In genomic region chr7:157318015-157318706, GRCh38 we compare ENCODE assay signal across 8 cellular contexts. TPM values are rescaled to one million over a fixed set of nuclear protein-coding genes. Genes with fewer than 3 reads are reported as not detected.
DNase-seq lines count a peak whose midpoint lies in the region; ATAC-seq and TF ChIP-seq lines count a peak whose summit lies in the region.

No MANE protein-coding gene starts in this region.

- DNase-seq in AML-193 (lab: John Stamatoyannopoulos, UW) (peak; percentile 79 to 86), astrocyte of the spinal cord (ENCODE audit: low read depth, low spot score) (peak; percentile 22), sciatic nerve (ENCODE audit: low spot score) (no peak), PC-9 (no peak), NCI-H446 treated with DMSO at 0.1 percent for 48 hours (lab: John Stamatoyannopoulos, UW) (no peak)
- no peak for DNase-seq in naive thymus-derived CD8-positive, alpha-beta T cell

- TF ChIP-seq CTCF in astrocyte of the spinal cord (IDR thresholded peaks at IDR 0.05; ENCODE audit: low read depth, low read length) (no peak), PC-9 (conservative IDR thresholded peaks at IDR 0.05) (no peak)

- no peaks in the 10 kb centered on the region for H3K9me3 Mint-ChIP-seq in naive thymus-derived CD8-positive, alpha-beta T cell

- no peaks in the 10 kb centered on the region for H3K9me2 ChIP-seq in PC-9 (ENCODE audit: insufficient read depth)

- ATAC-seq in GM19463 (IDR thresholded peaks at IDR 0.05; ENCODE audit: unreplicated experiment) (peak; percentile 75), HG03571 (IDR thresholded peaks at IDR 0.05; ENCODE audit: unreplicated experiment) (peak; percentile 81), sciatic nerve (peak; percentile 72)
- no peak for ATAC-seq in naive thymus-derived CD8-positive, alpha-beta T cell

- H2AFZ ChIP-seq in PC-9, result no peak overlapping the region

- no peaks in the 10 kb centered on the region for H3K36me3 Mint-ChIP-seq in naive thymus-derived CD8-positive, alpha-beta T cell

- H3K27me3 ChIP-seq in PC-9 (ENCODE audit: insufficient read depth, low read depth), result no peaks in the 10 kb centered on the region

- no peak overlapping the region for H3K4me2 ChIP-seq in PC-9

- intact Hi-C loops in sciatic nerve (cut with DNase I), result no loop called here
- intact Hi-C loops in PC-9 (cut with micrococcal nuclease; ENCODE audit: unreplicated experiment), result no loop called here

- in situ Hi-C loops in astrocyte of the spinal cord (cut with HindIII; ENCODE audit: low sequenced_read_pairs), result no loop called here

- no peaks in the 10 kb centered on the region for H3K4me1 ChIP-seq in PC-9 (replicated peaks; ENCODE audit: insufficient read depth)

- H3K9me3 ChIP-seq in PC-9 (ENCODE audit: insufficient read depth, low read depth), result no peaks in the 10 kb centered on the region

- CTCF ChIA-PET in PC-9 (lab: Charles Lee), result no interaction called here

- no peak overlapping the region for H3K27ac Mint-ChIP-seq in naive thymus-derived CD8-positive, alpha-beta T cell

- no TSS peak for BruUV-seq in PC-9 (replicated peaks; lab: Mats Ljungman, UMichigan)

- no peaks in the 10 kb centered on the region for H3K36me3 ChIP-seq in PC-9 (ENCODE audit: low read depth)

- H3K4me3 Mint-ChIP-seq in naive thymus-derived CD8-positive, alpha-beta T cell, result no peak overlapping the region

- no peak overlapping the region for H3K27ac ChIP-seq in PC-9

- peaks cover 0 to 4% (median 3%) of the 10 kb centered on the region in 4 donors for H3K4me1 Mint-ChIP-seq in naive thymus-derived CD8-positive, alpha-beta T cell

- H3K27me3 Mint-ChIP-seq in naive thymus-derived CD8-positive, alpha-beta T cell, result no peaks in the 10 kb centered on the region

- H3K79me2 ChIP-seq in PC-9 (ENCODE audit: low read depth), result no peaks in the 10 kb centered on the region

- H3F3A ChIP-seq in PC-9 (ENCODE audit: insufficient read depth, low read depth), result 0 out of 2 replicates have a peak, but pooled peaks cover 5% of the 10 kb centered on the region

- H4K20me1 ChIP-seq in PC-9 (ENCODE audit: insufficient read depth), result no peaks in the 10 kb centered on the region

- POLR2A ChIA-PET in naive thymus-derived CD8-positive, alpha-beta T cell (lab: Charles Lee), result no interaction called here
- POLR2A ChIA-PET in PC-9 (lab: Charles Lee; ENCODE audit: unreplicated experiment), result no interaction called here

- H3K4me3 ChIP-seq in astrocyte of the spinal cord (ENCODE audit: low read depth, low read length) (no peak overlapping the region), PC-9 (no peak overlapping the region)

RNA-seq across cellular contexts. Expression of gene DNAJB6, which starts 18.6 kb away (rescaled TPM):
- total RNA-seq in sciatic nerve, result 129 TPM
- 100 to 1,000 TPM; 112 to 118 TPM for total RNA-seq in naive thymus-derived CD8-positive, alpha-beta T cell
- 100 to 1,000 TPM; 113 to 159 (median 115) TPM for polyA plus RNA-seq in naive thymus-derived CD8-positive, alpha-beta T cell
- 137 and 182 TPM in 2 replicates for total RNA-seq in PC-9 (2021)

Comparison
In these comparisons a context has a peak if more than half of its experiments do, and no peak if none do; other contexts are left out.
1. DNase-seq: peak in AML-193 (2 of 2) and astrocyte of the spinal cord (single experiment); none in sciatic nerve (single experiment), naive thymus-derived CD8-positive, alpha-beta T cell (0 of 10), PC-9 (0 of 2) and NCI-H446 treated with DMSO at 0.1 percent for 48 hours (single experiment).
2. ATAC-seq: peak in GM19463 (single experiment), HG03571 (single experiment) and sciatic nerve (single experiment); none in naive thymus-derived CD8-positive, alpha-beta T cell (0 of 2).